In the genomic region with DNA sequence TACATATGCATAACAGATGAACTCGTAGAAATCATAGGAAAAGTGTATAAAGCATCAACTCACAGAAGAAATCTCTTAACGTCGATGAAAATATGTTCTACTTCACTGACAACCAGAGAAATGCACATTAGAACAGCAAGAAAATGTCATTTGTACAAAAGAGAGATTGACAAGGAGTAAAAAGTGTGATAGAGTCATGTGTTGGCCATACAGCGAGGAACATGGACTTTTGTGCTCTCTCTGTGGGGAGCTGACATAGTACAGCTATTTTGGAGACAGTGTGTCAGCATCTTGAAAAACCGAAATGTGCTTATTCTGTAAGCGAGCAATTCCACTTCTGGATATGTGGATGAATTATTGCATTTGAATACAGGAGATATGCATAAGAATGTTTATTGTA, we compare ENCODE assay signal across 24 cellular contexts.
"Had no signal": no experiment of that assay in that cellular context is flagged by ENCODE, and none has a peak within 500 bp of the region (broad histone marks: within the 10 kb centered on the region; RNA-seq: fewer than 3 reads in every experiment).

No MANE protein-coding gene starts in this region.

- FAIRE-seq: urothelium cell line had no signal

- H3K27ac ChIP-seq: stomach, suprapubic skin, testis, thoracic aorta, thyroid gland, tibial nerve, transverse colon, upper lobe of left lung, upper lobe of right lung, uterus, vagina had no signal

- H3K4me1 ChIP-seq: stomach, suprapubic skin, testis, thyroid gland, tibial nerve, transverse colon, upper lobe of left lung, upper lobe of right lung, uterus, vagina had no signal

- H3K9me3 ChIP-seq: suprapubic skin, testis, thoracic aorta, thyroid gland, tibial nerve, transverse colon, upper lobe of left lung, upper lobe of right lung, uterus, vagina had no signal

- H3K27me3 ChIP-seq: stomach, suprapubic skin, testis, thyroid gland, tibial nerve, transverse colon, upper lobe of left lung, upper lobe of right lung, uterus, vagina had no signal

- H3K4me3 ChIP-seq: stomach, suprapubic skin, testis, thoracic aorta, thyroid gland, tibial nerve, transverse colon, upper lobe of left lung, upper lobe of right lung, uterus, vagina had no signal

- H3K36me3 ChIP-seq: stomach, suprapubic skin, thoracic aorta, thyroid gland, tibial nerve, transverse colon, upper lobe of left lung, upper lobe of right lung, uterus, vagina had no signal

- DNase-seq: stimulated activated CD4-positive, alpha-beta T cell treated with anti-CD3 and anti-CD28 coated beads, Interleukin-2, amount 100 ng/mL, for 48 hours; stimulated activated CD4-positive, alpha-beta T cell treated with anti-CD3 and anti-CD28 coated beads, Interleukin-4, amount 100 ng/mL, for 1 hour; stimulated activated CD4-positive, alpha-beta T cell treated with anti-CD3 and anti-CD28 coated beads, Interleukin-4, amount 100 ng/mL, for 24 hours; stimulated activated CD4-positive, alpha-beta T cell treated with anti-CD3 and anti-CD28 coated beads, Interleukin-4, amount 100 ng/mL, for 4 hours; stimulated activated CD8-positive, alpha-beta memory T cell treated with anti-CD3 and anti-CD28 coated beads, Interleukin-4, amount 100 ng/mL, for 48 hours; stimulated activated naive B cell treated with anti-CD40 and anti-IgM and Interleukin-4, amounts not matched to agents 10 μg/mL and 1 μg/mL and 100 μg/mL, for 72 hours; stimulated activated naive CD4-positive, alpha-beta T cell; stimulated activated naive CD4-positive, alpha-beta T cell treated with Interleukin-2 at 50 U/mL for 16 hours; stimulated activated naive CD8-positive, alpha-beta T cell treated with anti-CD3 and anti-CD28 coated beads, Interleukin-15, amount 100 ng/mL, for 72 hours; stimulated activated naive CD8-positive, alpha-beta T cell treated with anti-CD3 and anti-CD28 coated beads, Interleukin-15, Interleukin-2, amounts not matched to agents 100 U/mL and 50 U/mL, for 24 hours; stomach; substantia nigra; testis; thyroid gland; transverse colon; trophoblast cell; upper lobe of left lung; upper lobe of right lung; uterus had no signal
